In genomic region chr1:112713466-112714312, GRCh38 we compare ENCODE assay signal across 8 cellular contexts. TPM values are rescaled to one million over a fixed set of nuclear protein-coding genes. Genes with fewer than 3 reads are reported as not detected.
DNase-seq lines count a peak whose midpoint lies in the region; ATAC-seq and TF ChIP-seq lines count a peak whose summit lies in the region.

No MANE protein-coding gene starts in this region.

- intact Hi-C loops in activated CD4-positive, alpha-beta memory T cell treated with anti-CD3 and anti-CD28 coated beads for 36 hours (cut with micrococcal nuclease): loop anchor here (2.0 to 10.0 kb wide), 2 partner anchors 319 to 331 kb away; no protein-coding TSS in a partner anchor
- intact Hi-C loops in thyroid gland (cut with DNase I): loop anchor here (5.0 kb wide), 1 partner anchor 96 kb away; the partner anchor contains the start of genes CAPZA1 and ST7L

- H3K4me3 ChIP-seq in GM12864 (ENCODE audit: low read depth, low read length): peak overlapping the region; percentile 60
- H3K4me3 ChIP-seq in thyroid gland (replicated peaks in 1 of 3): peak overlapping the region in 2 of 3 donors; percentile 51 to 63

- H3K36me3 Mint-ChIP-seq in activated CD4-positive, alpha-beta memory T cell treated with anti-CD3 and anti-CD28 coated beads for 36 hours: no peaks in the 10 kb centered on the region

- CTCF ChIA-PET in activated CD4-positive, alpha-beta memory T cell treated with anti-CD3 and anti-CD28 coated beads for 36 hours (lab: Charles Lee): interaction anchor here (1.5 to 10.6 kb wide), 6 partner anchors 10 to 359 kb away, joined by 3 to 354 read pairs (median 34); partner anchors contain the start of gene LRIG2

- no peaks in the 10 kb centered on the region for H3K9me3 ChIP-seq in thyroid gland

- TF ChIP-seq CTCF in GM12864 (IDR thresholded peaks at IDR 0.05; ENCODE audit: low read depth, low read length, missing control alignments) (no peak), thyroid gland (IDR thresholded peaks at IDR 0.05) (peak in 1 of 6 experiments; percentile 10)

- H3K27me3 Mint-ChIP-seq in activated CD4-positive, alpha-beta memory T cell treated with anti-CD3 and anti-CD28 coated beads for 36 hours: peaks cover 9% of the 10 kb centered on the region

- no peak for TF ChIP-seq POLR2A in thyroid gland (IDR thresholded peaks at IDR 0.05)

- POLR2A ChIA-PET in activated CD4-positive, alpha-beta memory T cell treated with anti-CD3 and anti-CD28 coated beads for 36 hours (lab: Charles Lee): no interaction called here

- ATAC-seq in HG02981 (IDR thresholded peaks at IDR 0.05; ENCODE audit: unreplicated experiment) (peak; percentile 29), HG03571 (IDR thresholded peaks at IDR 0.05; ENCODE audit: unreplicated experiment) (no peak)

- peak overlapping the region in 2 of 3 donors; percentile 49 to 64 for H3K27ac ChIP-seq in thyroid gland

- H3K36me3 ChIP-seq in thyroid gland: no peaks in the 10 kb centered on the region

- no peak overlapping the region for H3K27ac Mint-ChIP-seq in activated CD4-positive, alpha-beta memory T cell treated with anti-CD3 and anti-CD28 coated beads for 36 hours

- no peaks in the 10 kb centered on the region for H3K9me3 Mint-ChIP-seq in activated CD4-positive, alpha-beta memory T cell treated with anti-CD3 and anti-CD28 coated beads for 36 hours

- peaks cover 21 to 22% of the 10 kb centered on the region in 2 donors for H3K4me1 ChIP-seq in thyroid gland

- H3K4me3 Mint-ChIP-seq in activated CD4-positive, alpha-beta memory T cell treated with anti-CD3 and anti-CD28 coated beads for 36 hours: peak overlapping the region; percentile 18

- WGBS in thyroid gland, 2 donors: 37 to 41% methylated on average over 9 to 10 of the region's 14 CpGs

- DNase-seq in GM12864 (ENCODE audit: low read depth) (peak; percentile 51), left kidney (ENCODE audit: low read depth, low spot score) (peak; percentile 55), thyroid gland (peak; percentile 82 to 83), NCI-H1092 (lab: John Stamatoyannopoulos, UW) (no peak), NCI-H2029 treated with DMSO at 0.1 percent for 48 hours (lab: John Stamatoyannopoulos, UW) (no peak)
- DNase-seq in activated CD4-positive, alpha-beta memory T cell treated with anti-CD3 and anti-CD28 coated beads for 36 hours: no peak

- H3K27me3 ChIP-seq in thyroid gland: no peaks in the 10 kb centered on the region

- peaks cover 19% of the 10 kb centered on the region for H3K4me1 Mint-ChIP-seq in activated CD4-positive, alpha-beta memory T cell treated with anti-CD3 and anti-CD28 coated beads for 36 hours (ENCODE audit: low read depth)

RNA-seq across cellular contexts. Expression of gene PPM1J, which starts 1.4 kb away (rescaled TPM):
- total RNA-seq in activated CD4-positive, alpha-beta memory T cell treated with anti-CD3 and anti-CD28 coated beads for 36 hours: 1 to 10 TPM in 1 of 2 experiments, under 1 TPM in 1; 0.69 to 1.2 TPM
- 1 to 10 TPM; 1.7 to 4.8 (median 3.0) TPM for total RNA-seq in thyroid gland

RNA-seq across cellular contexts. Expression of gene RHOC, which starts 6.8 kb away (rescaled TPM):
- total RNA-seq in activated CD4-positive, alpha-beta memory T cell treated with anti-CD3 and anti-CD28 coated beads for 36 hours: 10 to 100 TPM; 50.1 to 51.6 TPM
- 100 to 1,000 TPM; 125 to 188 (median 175) TPM for total RNA-seq in thyroid gland

RNA-seq across cellular contexts. Expression of gene MOV10, which starts 39.2 kb away (rescaled TPM):
- 10 to 100 TPM; 57.7 to 63.1 TPM for total RNA-seq in activated CD4-positive, alpha-beta memory T cell treated with anti-CD3 and anti-CD28 coated beads for 36 hours
- total RNA-seq in thyroid gland: 10 to 100 TPM; 20.2 to 27.7 (median 27.5) TPM

Comparison
In these comparisons a context has a peak if more than half of its experiments do, and no peak if none do; other contexts are left out.
1. DNase-seq: peak in GM12864 (single experiment), left kidney (single experiment) and thyroid gland (2 of 2); none in activated CD4-positive, alpha-beta memory T cell treated with anti-CD3 and anti-CD28 coated beads for 36 hours (single experiment), NCI-H1092 (single experiment) and NCI-H2029 treated with DMSO at 0.1 percent for 48 hours (single experiment).